6 cellular contexts compared by ENCODE assay signal in the genomic region with DNA sequence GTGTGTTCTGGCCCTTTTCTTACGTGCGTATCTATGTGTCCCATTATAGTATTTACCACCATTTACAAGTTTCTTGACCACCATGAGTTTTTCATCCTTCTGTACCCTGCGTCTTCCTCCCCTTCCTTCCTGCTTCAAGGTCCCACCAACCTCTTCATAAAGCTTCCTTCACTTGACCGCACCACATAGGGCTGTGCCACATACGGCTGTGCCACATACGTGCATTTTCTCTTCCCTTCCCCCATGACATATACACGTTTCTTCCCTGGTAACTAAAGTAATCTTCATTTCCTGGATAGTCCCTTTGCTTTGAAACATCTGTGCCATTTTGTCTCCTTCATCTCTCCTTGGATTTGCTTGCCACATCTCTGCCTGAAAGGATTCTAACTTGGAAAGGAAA.
A peak's percentile ranks its signal among the peaks of the same experiment; 100 is the strongest.
DNase-seq lines count a peak whose midpoint lies in the region; FAIRE-seq and TF ChIP-seq lines count a peak whose summit lies in the region.
"Not testable (repeated sequence)": the region's sequence is repeated elsewhere in the genome, so short reads cannot be mapped to it uniquely, and the experiment has no call there.

No MANE protein-coding gene starts in this region.

- H3F3A ChIP-seq in GM23248 (ENCODE audit: insufficient read depth); neural progenitor cell (ENCODE audit: low read depth): not testable (repeated sequence)

- H4K20me1 ChIP-seq in GM23248 (ENCODE audit: insufficient read depth); neural progenitor cell (ENCODE audit: low read depth): not testable (repeated sequence)

- H3K4me1 Mint-ChIP-seq in Calu3 (ENCODE audit: low read depth, unreplicated experiment) = peaks cover 12% of the 10 kb centered on the region
- H3K4me1 Mint-ChIP-seq in neural progenitor cell = not testable (repeated sequence)

- intact Hi-C loops in Calu3 (cut with micrococcal nuclease; ENCODE audit: unreplicated experiment) = not testable (repeated sequence)

- FAIRE-seq in bronchial epithelial cell (lab: Jason Lieb, UNC) = peak; percentile 64

- H3K9me3 Mint-ChIP-seq in Calu3 (ENCODE audit: low read depth, unreplicated experiment); neural progenitor cell: not testable (repeated sequence)

- CTCF ChIA-PET in Calu3 (lab: Charles Lee) = not testable (repeated sequence)

- peak overlapping the region; percentile 54 for H2AFZ ChIP-seq in GM23248
- peak overlapping the region; percentile 26 for H2AFZ ChIP-seq in neural progenitor cell (replicated peaks)

- H3K36me3 ChIP-seq in GM23248 (ENCODE audit: low read depth); bronchial epithelial cell (ENCODE audit: control insufficient read depth, insufficient read depth, low read length); neural progenitor cell: not testable (repeated sequence)

- H3K9me3 ChIP-seq in GM23248 (ENCODE audit: low read depth); neural progenitor cell (ENCODE audit: low read depth): not testable (repeated sequence)

- 69 to 71% methylated on average over 7 of the region's 7 CpGs for WGBS in GM23248 (ENCODE audit: low coverage in 1 of 2, low lambda C conversion rate in 2 of 2, missing lambda C conversion rate in 2 of 2), 2 experiments

- H3K9ac ChIP-seq in GM23248, neural progenitor cell: not testable (repeated sequence)

- not testable (repeated sequence) for DNase-seq in Calu3; GM23248; bronchial epithelial cell (ENCODE audit: low read depth); neural progenitor cell (ENCODE audit: low spot score)
- DNase-seq in KBM-7 = peak; percentile 71
- DNase-seq in SK-MEL-5 (ENCODE audit: low read depth, low spot score) = peak; percentile 10

- not testable (repeated sequence) for H3K4me2 ChIP-seq in GM23248 (ENCODE audit: unreplicated experiment); neural progenitor cell

- H3K4me3 ChIP-seq in GM23248 = peak overlapping the region; percentile 40; the same call in 1 of the 2 replicates
- H3K4me3 ChIP-seq in bronchial epithelial cell (ENCODE audit: low read depth, low read length); neural progenitor cell: not testable (repeated sequence)

- in situ Hi-C loops in GM23248 (cut with MboI); KBM-7 (cut with MboI; ENCODE audit: low pct_unique_long_range_greater_than_20kb, low sequenced_read_pairs); SK-MEL-5 (cut with HindIII; ENCODE audit: low pct_unique_long_range_greater_than_20kb, low sequenced_read_pairs): not testable (repeated sequence)

- H3K9me2 ChIP-seq in GM23248 (ENCODE audit: insufficient read depth) = not testable (repeated sequence)

- H3K4me3 Mint-ChIP-seq in Calu3 (ENCODE audit: low read depth, unreplicated experiment); neural progenitor cell: not testable (repeated sequence)

- peak overlapping the region; percentile 30 for H3K27ac Mint-ChIP-seq in Calu3 (ENCODE audit: unreplicated experiment)
- H3K27ac Mint-ChIP-seq in neural progenitor cell = not testable (repeated sequence)

- H3K79me2 ChIP-seq in GM23248 (ENCODE audit: insufficient read depth); neural progenitor cell (ENCODE audit: low read depth): not testable (repeated sequence)

- not testable (repeated sequence) for H3K27me3 Mint-ChIP-seq in Calu3 (ENCODE audit: unreplicated experiment); neural progenitor cell (ENCODE audit: insufficient read depth, low read depth)

- TF ChIP-seq CTCF in Calu3 (IDR thresholded peaks at IDR 0.05; ENCODE audit: unreplicated experiment); bronchial epithelial cell (IDR thresholded peaks at IDR 0.05; ENCODE audit: insufficient read depth, low read length, severe bottlenecking); neural progenitor cell (IDR thresholded peaks at IDR 0.05): not testable (repeated sequence)

- H3K36me3 Mint-ChIP-seq in Calu3 (ENCODE audit: insufficient read depth, unreplicated experiment); neural progenitor cell: not testable (repeated sequence)

- not testable (repeated sequence) for H3K27ac ChIP-seq in GM23248, neural progenitor cell

- BruUV-seq in Calu3 (replicated peaks; lab: Mats Ljungman, UMichigan) = not testable (repeated sequence)

- H3K27me3 ChIP-seq in GM23248 (replicated peaks; ENCODE audit: insufficient read depth); bronchial epithelial cell (ENCODE audit: control insufficient read depth, insufficient read depth, low read length); neural progenitor cell: not testable (repeated sequence)

- peaks cover 12% of the 10 kb centered on the region for H3K4me1 ChIP-seq in GM23248 (ENCODE audit: insufficient read depth)
- not testable (repeated sequence) for H3K4me1 ChIP-seq in neural progenitor cell
